In genomic region chr4:71259305-71259704, GRCh38 we compare ENCODE assay signal across 23 cellular contexts.
DNase-seq lines count a peak whose midpoint lies in the region; ATAC-seq and TF ChIP-seq lines count a peak whose summit lies in the region.
"Had no signal": no experiment of that assay in that cellular context is flagged by ENCODE, and none has a peak within 500 bp of the region (broad histone marks: within the 10 kb centered on the region; RNA-seq: fewer than 3 reads in every experiment).

No MANE protein-coding gene starts in this region.

- H3K27ac ChIP-seq in left ventricle myocardium inferior (replicated peaks), result peak overlapping the region; percentile 88
- H3K27ac ChIP-seq: BLaER1, cardiac muscle cell, esophagus muscularis mucosa had no signal

- TF ChIP-seq CTCF in left ventricle myocardium inferior (IDR thresholded peaks at IDR 0.05; ENCODE audit: borderline replicate concordance) (no peak), osteocyte (IDR thresholded peaks at IDR 0.05) (no peak)

- no peaks in the 10 kb centered on the region for H3K27me3 ChIP-seq in left ventricle myocardium inferior (ENCODE audit: low read depth)
- H3K27me3 ChIP-seq: BLaER1, cardiac muscle cell, esophagus muscularis mucosa had no signal

- peak; percentile 53 for ATAC-seq in Right ventricle myocardium inferior
- no peak for ATAC-seq in HG03097 (IDR thresholded peaks at IDR 0.05; ENCODE audit: low FRiP score, unreplicated experiment)
- ATAC-seq: activated naive CD8-positive, alpha-beta T cell treated with anti-CD3 and anti-CD28 coated beads, Interleukin-2, amount 50 U/mL, for 24 hours; natural killer cell; stimulated activated naive B cell treated with anti-CD40 and anti-IgM and Interleukin-4, amounts not matched to agents 10 μg/mL and 1 μg/mL and 100 μg/mL, for 72 hours had no signal

- no peaks in the 10 kb centered on the region for H3K9me3 ChIP-seq in left ventricle myocardium inferior (replicated peaks)
- H3K9me3 ChIP-seq: BLaER1, esophagus muscularis mucosa had no signal

- peaks cover 28% of the 10 kb centered on the region for H3K4me1 Mint-ChIP-seq in osteocyte (ENCODE audit: unreplicated experiment)

- H3K4me1 ChIP-seq in left ventricle myocardium inferior, result peaks cover 59% of the 10 kb centered on the region

- DNase-seq in Right ventricle myocardium inferior (ENCODE audit: missing footprints) (peak; percentile 63), cardiac septum (ENCODE audit: low spot score) (no peak), left ventricle myocardium inferior (no peak), occipital lobe (lab: John Stamatoyannopoulos, UW) (peak; percentile 69), COLO668 (lab: John Stamatoyannopoulos, UW; ENCODE audit: unreplicated experiment) (no peak), NCI-H2029 (lab: John Stamatoyannopoulos, UW) (no peak), osteocyte (ENCODE audit: extremely low spot score, unreplicated experiment) (no peak)
- DNase-seq: activated CD4-positive, alpha-beta T cell treated with anti-CD3 and anti-CD28 coated beads, Interleukin-2, amount 10 ng/mL, durations not matched to agents 24 days and 14 days; activated CD8-positive, alpha-beta memory T cell treated with anti-CD3 and anti-CD28 coated beads, Interleukin-2, amount 50 U/mL, for 4 hours; activated effector memory CD4-positive, alpha-beta T cell treated with Interleukin-2 at 50 U/mL for 16 hours; activated naive CD8-positive, alpha-beta T cell treated with anti-CD3 and anti-CD28 coated beads, Interleukin-2, amount 50 U/mL, for 24 hours; effector CD4-positive, alpha-beta T cell; natural killer cell; NCI-H1105; NCI-H2107; NCI-H526 treated with DMSO at 0.1 percent for 48 hours; SHP77; stimulated activated naive B cell treated with anti-CD40 and anti-IgM and Interleukin-4, amounts not matched to agents 10 μg/mL and 1 μg/mL and 100 μg/mL, for 72 hours had no signal

- no peak overlapping the region for H3K27ac Mint-ChIP-seq in osteocyte (ENCODE audit: unreplicated experiment)
- H3K27ac Mint-ChIP-seq: activated CD4-positive, alpha-beta T cell treated with anti-CD3 and anti-CD28 coated beads, Interleukin-2, amount 10 ng/mL, durations not matched to agents 24 days and 14 days; activated naive CD8-positive, alpha-beta T cell treated with anti-CD3 and anti-CD28 coated beads, Interleukin-2, amount 50 U/mL, for 24 hours; stimulated activated naive B cell treated with anti-CD40 and anti-IgM and Interleukin-4, amounts not matched to agents 10 μg/mL and 1 μg/mL and 100 μg/mL, for 72 hours; type B pancreatic cell had no signal

- H3K27me3 Mint-ChIP-seq in osteocyte (ENCODE audit: unreplicated experiment), result peaks cover 2% of the 10 kb centered on the region
- H3K27me3 Mint-ChIP-seq: activated CD4-positive, alpha-beta T cell treated with anti-CD3 and anti-CD28 coated beads, Interleukin-2, amount 10 ng/mL, durations not matched to agents 24 days and 14 days; type B pancreatic cell had no signal

- intact Hi-C loops in Right ventricle myocardium inferior (cut with DNase I), result no loop called here
- intact Hi-C loops in cardiac septum (cut with DNase I), result loop anchor here (10.0 kb wide), 1 partner anchor 185 kb away; no protein-coding TSS in a partner anchor
- intact Hi-C loops in left ventricle myocardium inferior (cut with micrococcal nuclease), result no loop called here

- no peaks in the 10 kb centered on the region for H3K36me3 ChIP-seq in left ventricle myocardium inferior
- H3K36me3 ChIP-seq: BLaER1, cardiac muscle cell, esophagus muscularis mucosa had no signal

- H3K36me3 Mint-ChIP-seq in osteocyte (ENCODE audit: unreplicated experiment), result peaks cover 18% of the 10 kb centered on the region
- H3K36me3 Mint-ChIP-seq: natural killer cell; stimulated activated naive B cell treated with anti-CD40 and anti-IgM and Interleukin-4, amounts not matched to agents 10 μg/mL and 1 μg/mL and 100 μg/mL, for 72 hours; type B pancreatic cell had no signal

- H3K9me3 Mint-ChIP-seq in osteocyte (ENCODE audit: unreplicated experiment), result no peaks in the 10 kb centered on the region
- H3K9me3 Mint-ChIP-seq: activated CD4-positive, alpha-beta T cell treated with anti-CD3 and anti-CD28 coated beads, Interleukin-2, amount 10 ng/mL, durations not matched to agents 24 days and 14 days; activated naive CD8-positive, alpha-beta T cell treated with anti-CD3 and anti-CD28 coated beads, Interleukin-2, amount 50 U/mL, for 24 hours; natural killer cell; stimulated activated naive B cell treated with anti-CD40 and anti-IgM and Interleukin-4, amounts not matched to agents 10 μg/mL and 1 μg/mL and 100 μg/mL, for 72 hours; type B pancreatic cell had no signal

- H3K4me3 Mint-ChIP-seq in osteocyte (ENCODE audit: unreplicated experiment), result no peak overlapping the region
- H3K4me3 Mint-ChIP-seq: activated CD4-positive, alpha-beta T cell treated with anti-CD3 and anti-CD28 coated beads, Interleukin-2, amount 10 ng/mL, durations not matched to agents 24 days and 14 days; activated naive CD8-positive, alpha-beta T cell treated with anti-CD3 and anti-CD28 coated beads, Interleukin-2, amount 50 U/mL, for 24 hours; natural killer cell; stimulated activated naive B cell treated with anti-CD40 and anti-IgM and Interleukin-4, amounts not matched to agents 10 μg/mL and 1 μg/mL and 100 μg/mL, for 72 hours; type B pancreatic cell had no signal

- H3K4me3 ChIP-seq in left ventricle myocardium inferior, result no peak overlapping the region
- H3K4me3 ChIP-seq: BLaER1, cardiac muscle cell, esophagus muscularis mucosa had no signal

Comparison
In these comparisons a context has a peak if more than half of its experiments do, and no peak if none do; other contexts are left out.
1. DNase-seq: peak in Right ventricle myocardium inferior (single experiment) and occipital lobe (single experiment); none in cardiac septum (single experiment), left ventricle myocardium inferior (single experiment), COLO668 (single experiment), NCI-H2029 (single experiment) and osteocyte (single experiment).